10 cellular contexts compared by ENCODE assay signal in the genomic region with DNA sequence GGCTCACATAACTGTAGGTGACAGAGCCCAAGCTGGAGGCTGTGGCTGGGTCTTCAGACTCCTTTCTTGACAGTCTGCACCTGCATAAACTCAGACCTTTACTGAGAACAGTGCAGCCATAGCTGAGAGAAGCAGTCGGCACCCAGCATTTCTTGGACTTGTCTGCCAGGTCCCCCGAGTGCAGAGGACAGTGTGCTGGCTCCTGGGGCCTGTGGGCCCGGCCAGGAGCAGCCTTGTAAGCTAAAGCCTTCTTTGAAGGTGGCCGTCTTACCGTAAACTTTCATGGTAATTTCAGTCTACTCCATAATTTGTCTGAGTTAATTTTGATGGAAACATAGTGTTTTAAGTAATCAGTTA.
A peak's percentile ranks its signal among the peaks of the same experiment; 100 is the strongest.
DNase-seq lines count a peak whose midpoint lies in the region; TF ChIP-seq lines count a peak whose summit lies in the region.
"Had no signal": no experiment of that assay in that cellular context is flagged by ENCODE, and none has a peak within 500 bp of the region (broad histone marks: within the 10 kb centered on the region; RNA-seq: fewer than 3 reads in every experiment).

No MANE protein-coding gene starts in this region.

- H3K27me3 ChIP-seq in muscle layer of colon (ENCODE audit: control insufficient read depth in 1 of 2, insufficient read depth in 2 of 2, low read length in 2 of 2) (no peaks in the 10 kb centered on the region), dorsolateral prefrontal cortex (no peaks in the 10 kb centered on the region)
- H3K27me3 ChIP-seq: BE2C, right lobe of liver had no signal

- no peaks in the 10 kb centered on the region for H3K9me3 ChIP-seq in muscle layer of colon (ENCODE audit: low read length)
- H3K9me3 ChIP-seq: BE2C, right lobe of liver had no signal

- H3K27ac Mint-ChIP-seq in activated naive CD4-positive, alpha-beta T cell treated with anti-CD3 and anti-CD28 coated beads, Interleukin-2, amount 50 U/mL, for 24 hours: peak overlapping the region; percentile 83
- peak overlapping the region; percentile 99 for H3K27ac Mint-ChIP-seq in activated naive CD8-positive, alpha-beta T cell
- peak overlapping the region; percentile 89 for H3K27ac Mint-ChIP-seq in type B pancreatic cell

- peaks cover 4% of the 10 kb centered on the region for H3K36me3 Mint-ChIP-seq in activated naive CD4-positive, alpha-beta T cell treated with anti-CD3 and anti-CD28 coated beads, Interleukin-2, amount 50 U/mL, for 24 hours
- peaks cover 7% of the 10 kb centered on the region for H3K36me3 Mint-ChIP-seq in activated naive CD8-positive, alpha-beta T cell
- H3K36me3 Mint-ChIP-seq in type B pancreatic cell: no peaks in the 10 kb centered on the region

- intact Hi-C loops in dorsolateral prefrontal cortex (cut with DNase I): no loop called here

- H3K9ac ChIP-seq in muscle layer of colon (ENCODE audit: low read length): no peak overlapping the region

- H3K36me3 ChIP-seq in muscle layer of colon (ENCODE audit: insufficient read depth, low read length): no peaks in the 10 kb centered on the region
- H3K36me3 ChIP-seq: BE2C, right lobe of liver had no signal

- peaks cover 99% of the 10 kb centered on the region for H3K4me1 ChIP-seq in muscle layer of colon (ENCODE audit: insufficient read depth, low read length)

- H3K27ac ChIP-seq in muscle layer of colon (ENCODE audit: low read depth, low read length) (peak overlapping the region; percentile 53), dorsolateral prefrontal cortex (peak overlapping the region in 5 of 59 donors; percentile 1 to 35 (median 11))
- H3K27ac ChIP-seq: right lobe of liver had no signal

- H3K4me1 Mint-ChIP-seq in activated naive CD4-positive, alpha-beta T cell treated with anti-CD3 and anti-CD28 coated beads, Interleukin-2, amount 50 U/mL, for 24 hours: peaks cover 96% of the 10 kb centered on the region
- H3K4me1 Mint-ChIP-seq in activated naive CD8-positive, alpha-beta T cell (ENCODE audit: low read depth): peaks cover 95% of the 10 kb centered on the region
- peaks cover 83% of the 10 kb centered on the region for H3K4me1 Mint-ChIP-seq in type B pancreatic cell (ENCODE audit: unreplicated experiment)

- H3K27me3 Mint-ChIP-seq in activated naive CD4-positive, alpha-beta T cell treated with anti-CD3 and anti-CD28 coated beads, Interleukin-2, amount 50 U/mL, for 24 hours: no peaks in the 10 kb centered on the region
- H3K27me3 Mint-ChIP-seq in activated naive CD8-positive, alpha-beta T cell: no peaks in the 10 kb centered on the region
- H3K27me3 Mint-ChIP-seq in type B pancreatic cell: peaks cover 8% of the 10 kb centered on the region

- no peaks in the 10 kb centered on the region for H3K9me3 Mint-ChIP-seq in activated naive CD4-positive, alpha-beta T cell treated with anti-CD3 and anti-CD28 coated beads, Interleukin-2, amount 50 U/mL, for 24 hours
- H3K9me3 Mint-ChIP-seq in activated naive CD8-positive, alpha-beta T cell (ENCODE audit: low read depth): no peaks in the 10 kb centered on the region
- H3K9me3 Mint-ChIP-seq in type B pancreatic cell: no peaks in the 10 kb centered on the region

- peak overlapping the region; percentile 81 for H3K4me3 Mint-ChIP-seq in activated naive CD4-positive, alpha-beta T cell treated with anti-CD3 and anti-CD28 coated beads, Interleukin-2, amount 50 U/mL, for 24 hours
- H3K4me3 Mint-ChIP-seq in activated naive CD8-positive, alpha-beta T cell: peak overlapping the region; percentile 100
- peak overlapping the region; percentile 39 for H3K4me3 Mint-ChIP-seq in type B pancreatic cell

- TF ChIP-seq CTCF in type B pancreatic cell (conservative IDR thresholded peaks at IDR 0.05): no peak
- no peak for TF ChIP-seq CTCF in dorsolateral prefrontal cortex (IDR thresholded peaks at IDR 0.05 in 54 of 56, conservative IDR thresholded peaks at IDR 0.05 in 2 of 56; ENCODE audit: low read depth in 1 of 56, partially characterized antibody in 56 of 56)

- DNase-seq in activated naive CD4-positive, alpha-beta T cell (lab: John Stamatoyannopoulos, UW): no peak
- DNase-seq in type B pancreatic cell (ENCODE audit: extremely low spot score, unreplicated experiment) (no peak), dorsolateral prefrontal cortex (no peak), NCI-H2227 (lab: John Stamatoyannopoulos, UW; ENCODE audit: unreplicated experiment) (no peak)
- no peak for DNase-seq in stimulated activated CD4-positive, alpha-beta T cell treated with anti-CD3 and anti-CD28 coated beads, Interleukin-2, amount 100 ng/mL, for 48 hours
- DNase-seq: BE2C, right lobe of liver had no signal

- H3K4me3 ChIP-seq in muscle layer of colon (ENCODE audit: low read depth in 1 of 2, low read length in 2 of 2) (no peak overlapping the region), dorsolateral prefrontal cortex (no peak overlapping the region)
- H3K4me3 ChIP-seq: right lobe of liver had no signal

Comparison
In these comparisons a context has a peak if more than half of its experiments do, and no peak if none do; other contexts are left out.
1. H3K4me3 Mint-ChIP-seq: peak in every context shown above with its lines; median percentile 100 in activated naive CD8-positive, alpha-beta T cell; 81 in activated naive CD4-positive, alpha-beta T cell treated with anti-CD3 and anti-CD28 coated beads, Interleukin-2, amount 50 U/mL, for 24 hours; 39 in type B pancreatic cell.